13 cellular contexts compared by ENCODE assay signal in genomic region chr7:91995391-91995790, GRCh38. TPM values are rescaled to one million over a fixed set of nuclear protein-coding genes. Genes with fewer than 3 reads are reported as not detected.
DNase-seq lines count a peak whose midpoint lies in the region; ATAC-seq and TF ChIP-seq lines count a peak whose summit lies in the region.
"Had no signal": no experiment of that assay in that cellular context is flagged by ENCODE, and none has a peak within 500 bp of the region (broad histone marks: within the 10 kb centered on the region; RNA-seq: fewer than 3 reads in every experiment).

No MANE protein-coding gene starts in this region.

- H3K4me3 ChIP-seq in colonic mucosa = no peak overlapping the region

- H3K4me1 ChIP-seq in colonic mucosa = no peaks in the 10 kb centered on the region

- H3K9me3 ChIP-seq in colonic mucosa = no peaks in the 10 kb centered on the region

- H3K4me3 Mint-ChIP-seq in immature natural killer cell = no peak overlapping the region
- H3K4me3 Mint-ChIP-seq: neural crest cell; stimulated activated naive B cell treated with anti-CD40 and anti-IgM and Interleukin-4, amounts not matched to agents 10 μg/mL and 1 μg/mL and 100 μg/mL, for 72 hours had no signal

- no peaks in the 10 kb centered on the region for H3K9me3 Mint-ChIP-seq in immature natural killer cell
- H3K9me3 Mint-ChIP-seq: neural crest cell; stimulated activated naive B cell treated with anti-CD40 and anti-IgM and Interleukin-4, amounts not matched to agents 10 μg/mL and 1 μg/mL and 100 μg/mL, for 72 hours had no signal

- CTCF ChIA-PET in GM10248 (lab: Yijun Ruan, JAX) = no interaction called here

- ATAC-seq in HG02623 (IDR thresholded peaks at IDR 0.05; ENCODE audit: unreplicated experiment) (peak; percentile 96), HG03432 (IDR thresholded peaks at IDR 0.05; ENCODE audit: unreplicated experiment) (peak; percentile 94)
- ATAC-seq: stimulated activated naive B cell treated with anti-CD40 and anti-IgM and Interleukin-4, amounts not matched to agents 10 μg/mL and 1 μg/mL and 100 μg/mL, for 72 hours had no signal

- peaks cover 22 to 50% (median 26%) of the 10 kb centered on the region in 3 donors for H3K36me3 Mint-ChIP-seq in immature natural killer cell

- H3K27me3 ChIP-seq in colonic mucosa = no peaks in the 10 kb centered on the region

- DNase-seq in GM10248 (ENCODE audit: extremely low spot score) (peak; percentile 41), GM19240 (ENCODE audit: insufficient read length, low spot score) (peak; percentile 13), immature natural killer cell (no peak), colonic mucosa (no peak), head of caudate nucleus (no peak)
- DNase-seq in activated naive CD4-positive, alpha-beta T cell treated with anti-CD3 and anti-CD28 coated beads, Interleukin-2, amount 50 U/mL, for 16 hours = no peak
- DNase-seq: NCI-H2029; RPMI8226; stimulated activated naive B cell treated with anti-CD40 and anti-IgM and Interleukin-4, amounts not matched to agents 10 μg/mL and 1 μg/mL and 100 μg/mL, for 72 hours had no signal

- intact Hi-C loops in colonic mucosa (cut with DNase I) = no loop called here
- intact Hi-C loops in head of caudate nucleus (cut with DNase I) = no loop called here

- no peak overlapping the region for H3K9ac ChIP-seq in colonic mucosa (ENCODE audit: low read depth in 2 of 2, low read length in 2 of 2)

- TF ChIP-seq CTCF in GM10248 (IDR thresholded peaks at IDR 0.05; ENCODE audit: control extremely low read depth, extremely low read depth, low read depth, missing control alignments) = no peak
- TF ChIP-seq CTCF in colonic mucosa (IDR thresholded peaks at IDR 0.05) = no peak

- POLR2A ChIA-PET in GM10248 (lab: Yijun Ruan, JAX) = no interaction called here

- H3K4me1 Mint-ChIP-seq in immature natural killer cell = peaks cover 0 to 3% of the 10 kb centered on the region in 2 donors
- H3K4me1 Mint-ChIP-seq: neural crest cell; stimulated activated naive B cell treated with anti-CD40 and anti-IgM and Interleukin-4, amounts not matched to agents 10 μg/mL and 1 μg/mL and 100 μg/mL, for 72 hours had no signal

- H3K27ac Mint-ChIP-seq in immature natural killer cell = peak overlapping the region in 1 of 6 donors; percentile 16
- H3K27ac Mint-ChIP-seq: stimulated activated naive B cell treated with anti-CD40 and anti-IgM and Interleukin-4, amounts not matched to agents 10 μg/mL and 1 μg/mL and 100 μg/mL, for 72 hours had no signal

- no peaks in the 10 kb centered on the region for H3K36me3 ChIP-seq in colonic mucosa

- H3K27ac ChIP-seq in colonic mucosa = no peak overlapping the region
- H3K27ac ChIP-seq: VCaP had no signal

- H3K27me3 Mint-ChIP-seq in immature natural killer cell (ENCODE audit: low read depth in 3 of 3) = no peaks in the 10 kb centered on the region
- H3K27me3 Mint-ChIP-seq: stimulated activated naive B cell treated with anti-CD40 and anti-IgM and Interleukin-4, amounts not matched to agents 10 μg/mL and 1 μg/mL and 100 μg/mL, for 72 hours had no signal

RNA-seq across cellular contexts. Expression of gene AKAP9, which starts 54.7 kb away (rescaled TPM):
- polyA plus RNA-seq in immature natural killer cell = 10 to 100 TPM in 2 of 3 donors, 1 to 10 TPM in 1; 8.1 to 38.1 (median 10.5) TPM
- 100 to 1,000 TPM in 1 of 2 donors, 10 to 100 TPM in 1; 97.7 to 140 TPM for total RNA-seq in colonic mucosa

Comparison
In these comparisons a context has a peak if more than half of its experiments do, and no peak if none do; other contexts are left out.
1. DNase-seq: peak in GM10248 (single experiment) and GM19240 (single experiment); none in immature natural killer cell (0 of 3), colonic mucosa (single experiment), activated naive CD4-positive, alpha-beta T cell treated with anti-CD3 and anti-CD28 coated beads, Interleukin-2, amount 50 U/mL, for 16 hours (single experiment) and head of caudate nucleus (0 of 42).